Comparison of ENCODE assay signal across 1 cellular context in genomic region chr20:45406260-45407066, GRCh38.
TF ChIP-seq lines count a peak whose summit lies in the region.

No MANE protein-coding gene starts in this region.

TF ChIP-seq in HepG2, 621 proteins besides CTCF, POLR2A, EP300 and RAD21 (continued from another document):
- no peak for TF ChIP-seq MLLT10 (CRISPR knock-in tag; IDR thresholded peaks at IDR 0.05)
- TF ChIP-seq ZNF768 (CRISPR knock-in tag; IDR thresholded peaks at IDR 0.05) = peak; percentile 39; the same call in 1 of the 2 replicates
- no peak for TF ChIP-seq ZNF770 (CRISPR knock-in tag; IDR thresholded peaks at IDR 0.05)
- peak; percentile 7 for TF ChIP-seq PRPF4 (IDR thresholded peaks at IDR 0.05; ENCODE audit: low read depth, low read length, poor library complexity, severe bottlenecking)
- TF ChIP-seq, protein P1, sequence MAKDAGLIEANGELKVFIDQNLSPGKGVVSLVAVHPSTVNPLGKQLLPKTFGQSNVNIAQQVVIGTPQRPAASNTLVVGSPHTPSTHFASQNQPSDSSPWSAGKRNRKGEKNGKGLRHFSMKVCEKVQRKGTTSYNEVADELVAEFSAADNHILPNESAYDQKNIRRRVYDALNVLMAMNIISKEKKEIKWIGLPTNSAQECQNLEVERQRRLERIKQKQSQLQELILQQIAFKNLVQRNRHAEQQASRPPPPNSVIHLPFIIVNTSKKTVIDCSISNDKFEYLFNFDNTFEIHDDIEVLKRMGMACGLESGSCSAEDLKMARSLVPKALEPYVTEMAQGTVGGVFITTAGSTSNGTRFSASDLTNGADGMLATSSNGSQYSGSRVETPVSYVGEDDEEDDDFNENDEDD (CRISPR knock-in tag; IDR thresholded peaks at IDR 0.05; ENCODE audit: borderline replicate concordance) = peak; percentile 70; the same call in 1 of the 2 replicates
- peak; percentile 41 for TF ChIP-seq ASH2L (IDR thresholded peaks at IDR 0.05; ENCODE audit: insufficient read length, low read depth, low read length)
- peak in 1 of 2 experiments; percentile 34; a peak in 1 of 4 replicates for TF ChIP-seq REST (IDR thresholded peaks at IDR 0.05; ENCODE audit: borderline replicate concordance in 1 of 2, low read depth in 1 of 2, low read length in 2 of 2)
- peak; percentile 70; the same call in 1 of the 2 replicates for TF ChIP-seq KDM5B (CRISPR knock-in tag; IDR thresholded peaks at IDR 0.05; ENCODE audit: borderline replicate concordance)
- no peak for TF ChIP-seq FOSL1 (CRISPR knock-in tag; IDR thresholded peaks at IDR 0.05; ENCODE audit: borderline replicate concordance)
- 0 out of 2 replicates have a peak, but pooled peaks have one; percentile 40 for TF ChIP-seq NKX3-1 (CRISPR knock-in tag; IDR thresholded peaks at IDR 0.05)
- no peak for TF ChIP-seq NFIC (IDR thresholded peaks at IDR 0.05; ENCODE audit: low read length)
- TF ChIP-seq, protein P2, sequence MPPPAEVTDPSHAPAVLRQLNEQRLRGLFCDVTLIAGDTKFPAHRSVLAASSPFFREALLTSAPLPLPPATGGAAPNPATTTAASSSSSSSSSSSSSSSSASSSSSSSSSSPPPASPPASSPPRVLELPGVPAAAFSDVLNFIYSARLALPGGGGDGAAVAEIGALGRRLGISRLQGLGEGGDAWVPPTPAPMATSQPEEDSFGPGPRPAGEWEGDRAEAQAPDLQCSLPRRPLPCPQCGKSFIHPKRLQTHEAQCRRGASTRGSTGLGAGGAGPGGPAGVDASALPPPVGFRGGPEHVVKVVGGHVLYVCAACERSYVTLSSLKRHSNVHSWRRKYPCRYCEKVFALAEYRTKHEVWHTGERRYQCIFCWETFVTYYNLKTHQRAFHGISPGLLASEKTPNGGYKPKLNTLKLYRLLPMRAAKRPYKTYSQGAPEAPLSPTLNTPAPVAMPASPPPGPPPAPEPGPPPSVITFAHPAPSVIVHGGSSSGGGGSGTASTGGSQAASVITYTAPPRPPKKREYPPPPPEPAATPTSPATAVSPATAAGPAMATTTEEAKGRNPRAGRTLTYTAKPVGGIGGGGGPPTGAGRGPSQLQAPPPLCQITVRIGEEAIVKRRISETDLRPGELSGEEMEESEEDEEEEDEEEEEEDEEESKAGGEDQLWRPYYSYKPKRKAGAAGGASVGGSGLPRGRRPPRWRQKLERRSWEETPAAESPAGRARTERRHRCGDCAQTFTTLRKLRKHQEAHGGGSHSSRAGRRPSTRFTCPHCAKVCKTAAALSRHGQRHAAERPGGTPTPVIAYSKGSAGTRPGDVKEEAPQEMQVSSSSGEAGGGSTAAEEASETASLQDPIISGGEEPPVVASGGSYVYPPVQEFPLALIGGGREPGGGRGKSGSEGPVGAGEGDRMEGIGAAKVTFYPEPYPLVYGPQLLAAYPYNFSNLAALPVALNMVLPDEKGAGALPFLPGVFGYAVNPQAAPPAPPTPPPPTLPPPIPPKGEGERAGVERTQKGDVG (CRISPR knock-in tag; IDR thresholded peaks at IDR 0.05; ENCODE audit: borderline replicate concordance) = peak; percentile 7; the same call in 1 of the 2 replicates
- TF ChIP-seq ELF1 (CRISPR knock-in tag; IDR thresholded peaks at IDR 0.05) = peak; percentile 56; the same call in 1 of the 2 replicates
- TF ChIP-seq THAP9 (CRISPR knock-in tag; IDR thresholded peaks at IDR 0.05; ENCODE audit: borderline replicate concordance) = no peak
- TF ChIP-seq, protein P3, sequence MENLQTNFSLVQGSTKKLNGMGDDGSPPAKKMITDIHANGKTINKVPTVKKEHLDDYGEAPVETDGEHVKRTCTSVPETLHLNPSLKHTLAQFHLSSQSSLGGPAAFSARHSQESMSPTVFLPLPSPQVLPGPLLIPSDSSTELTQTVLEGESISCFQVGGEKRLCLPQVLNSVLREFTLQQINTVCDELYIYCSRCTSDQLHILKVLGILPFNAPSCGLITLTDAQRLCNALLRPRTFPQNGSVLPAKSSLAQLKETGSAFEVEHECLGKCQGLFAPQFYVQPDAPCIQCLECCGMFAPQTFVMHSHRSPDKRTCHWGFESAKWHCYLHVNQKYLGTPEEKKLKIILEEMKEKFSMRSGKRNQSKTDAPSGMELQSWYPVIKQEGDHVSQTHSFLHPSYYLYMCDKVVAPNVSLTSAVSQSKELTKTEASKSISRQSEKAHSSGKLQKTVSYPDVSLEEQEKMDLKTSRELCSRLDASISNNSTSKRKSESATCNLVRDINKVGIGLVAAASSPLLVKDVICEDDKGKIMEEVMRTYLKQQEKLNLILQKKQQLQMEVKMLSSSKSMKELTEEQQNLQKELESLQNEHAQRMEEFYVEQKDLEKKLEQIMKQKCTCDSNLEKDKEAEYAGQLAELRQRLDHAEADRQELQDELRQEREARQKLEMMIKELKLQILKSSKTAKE (CRISPR knock-in tag; IDR thresholded peaks at IDR 0.05; ENCODE audit: borderline replicate concordance) = peak; percentile 52; the same call in 1 of the 2 replicates
- TF ChIP-seq ATAD3A (CRISPR knock-in tag; IDR thresholded peaks at IDR 0.05) = no peak
- TF ChIP-seq SALL2 (CRISPR knock-in tag; IDR thresholded peaks at IDR 0.05) = no peak; the same call in 1 of the 2 replicates
- no peak for TF ChIP-seq RNF219 (CRISPR knock-in tag; IDR thresholded peaks at IDR 0.05)
- TF ChIP-seq ZBTB49 (CRISPR knock-in tag; IDR thresholded peaks at IDR 0.05; ENCODE audit: borderline replicate concordance) = no peak
- TF ChIP-seq PCBP1 (IDR thresholded peaks at IDR 0.05; ENCODE audit: borderline replicate concordance, low read depth, low read length) = 0 out of 2 replicates have a peak, but pooled peaks have one; percentile 13
- peak; percentile 53; the same call in 1 of the 2 replicates for TF ChIP-seq PHF20 (CRISPR knock-in tag; IDR thresholded peaks at IDR 0.05)
- TF ChIP-seq, protein P4, sequence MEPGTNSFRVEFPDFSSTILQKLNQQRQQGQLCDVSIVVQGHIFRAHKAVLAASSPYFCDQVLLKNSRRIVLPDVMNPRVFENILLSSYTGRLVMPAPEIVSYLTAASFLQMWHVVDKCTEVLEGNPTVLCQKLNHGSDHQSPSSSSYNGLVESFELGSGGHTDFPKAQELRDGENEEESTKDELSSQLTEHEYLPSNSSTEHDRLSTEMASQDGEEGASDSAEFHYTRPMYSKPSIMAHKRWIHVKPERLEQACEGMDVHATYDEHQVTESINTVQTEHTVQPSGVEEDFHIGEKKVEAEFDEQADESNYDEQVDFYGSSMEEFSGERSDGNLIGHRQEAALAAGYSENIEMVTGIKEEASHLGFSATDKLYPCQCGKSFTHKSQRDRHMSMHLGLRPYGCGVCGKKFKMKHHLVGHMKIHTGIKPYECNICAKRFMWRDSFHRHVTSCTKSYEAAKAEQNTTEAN (CRISPR knock-in tag; conservative IDR thresholded peaks at IDR 0.05) = 0 out of 2 replicates have a peak, but pooled peaks have one; percentile 22
